Comparison of ENCODE assay signal across 1 cellular context in genomic region chr17:27558341-27558740, GRCh38.
TF ChIP-seq lines count a peak whose summit lies in the region.

No MANE protein-coding gene starts in this region.

TF ChIP-seq in HepG2, 621 proteins besides CTCF, POLR2A, EP300 and RAD21 (continued from another document):
- TF ChIP-seq ZBTB40 (IDR thresholded peaks at IDR 0.05) (no peak), ZBTB40 (CRISPR knock-in tag; IDR thresholded peaks at IDR 0.05) (no peak)
